9 cellular contexts compared by ENCODE assay signal in genomic region chr18:39571511-39571910, GRCh38.
DNase-seq lines count a peak whose midpoint lies in the region; ATAC-seq and TF ChIP-seq lines count a peak whose summit lies in the region.
"Had no signal": no experiment of that assay in that cellular context is flagged by ENCODE, and none has a peak within 500 bp of the region (broad histone marks: within the 10 kb centered on the region; RNA-seq: fewer than 3 reads in every experiment).

No MANE protein-coding gene starts in this region.

- H4K20me1 ChIP-seq in PC-9 (ENCODE audit: insufficient read depth), result no peaks in the 10 kb centered on the region

- no peaks in the 10 kb centered on the region for H3K9me3 ChIP-seq in PC-9 (ENCODE audit: insufficient read depth, low read depth)

- no peaks in the 10 kb centered on the region for H3K79me2 ChIP-seq in PC-9 (ENCODE audit: low read depth)

- CTCF ChIA-PET in PC-9 (lab: Charles Lee), result no interaction called here

- H3K4me1 ChIP-seq in PC-9 (replicated peaks; ENCODE audit: insufficient read depth), result no peaks in the 10 kb centered on the region

- intact Hi-C loops in PC-9 (cut with micrococcal nuclease; ENCODE audit: unreplicated experiment), result loop anchor here (5.0 kb wide), 1 partner anchor 271 kb away; no protein-coding TSS in a partner anchor

- no peaks in the 10 kb centered on the region for H3K9me2 ChIP-seq in PC-9 (ENCODE audit: insufficient read depth)

- TF ChIP-seq CTCF in GM06990 (IDR thresholded peaks at IDR 0.05; ENCODE audit: insufficient read depth, low read length, poor library complexity, severe bottlenecking) (peak; percentile 22), PC-9 (conservative IDR thresholded peaks at IDR 0.05) (peak; percentile 59)

- no TSS peak for BruUV-seq in PC-9 (replicated peaks; lab: Mats Ljungman, UMichigan)

- no peaks in the 10 kb centered on the region for H3K36me3 ChIP-seq in GM06990 (ENCODE audit: control insufficient read depth, insufficient read depth, low read length)
- H3K36me3 ChIP-seq in PC-9 (ENCODE audit: low read depth), result no peaks in the 10 kb centered on the region

- ATAC-seq in HG02973 (IDR thresholded peaks at IDR 0.05; ENCODE audit: unreplicated experiment), result no peak
- ATAC-seq in HG02623 (IDR thresholded peaks at IDR 0.05; ENCODE audit: unreplicated experiment), result no peak
- ATAC-seq in HG03442 (IDR thresholded peaks at IDR 0.05; ENCODE audit: unreplicated experiment), result no peak
- ATAC-seq: activated T-cell treated with anti-CD3 and anti-CD28 coated beads, Interleukin-2, amount 50 U/mL, for 72 hours had no signal

- H3K27ac ChIP-seq in PC-9, result no peak overlapping the region

- DNase-seq in A172 (ENCODE audit: low spot score) (peak; percentile 25), GM06990 (ENCODE audit: extremely low read depth, insufficient read length) (no peak), PC-9 (peak in 1 of 2 experiments; percentile 1), globus pallidus (ENCODE audit: low spot score) (peak; percentile 7), T-helper 1 cell (no peak)

- H3K27me3 ChIP-seq in GM06990 (replicated peaks; ENCODE audit: control insufficient read depth, insufficient read depth, low read length) (no peaks in the 10 kb centered on the region), PC-9 (ENCODE audit: insufficient read depth, low read depth) (no peaks in the 10 kb centered on the region)

- H3F3A ChIP-seq in PC-9 (ENCODE audit: insufficient read depth, low read depth), result no peaks in the 10 kb centered on the region

- POLR2A ChIA-PET in PC-9 (lab: Charles Lee; ENCODE audit: unreplicated experiment), result no interaction called here

- no peak overlapping the region for H2AFZ ChIP-seq in PC-9

- no peak overlapping the region for H3K4me2 ChIP-seq in PC-9

- H3K4me3 ChIP-seq in GM06990 (replicated peaks; ENCODE audit: low read depth, low read length) (no peak overlapping the region), PC-9 (no peak overlapping the region)

Comparison
In these comparisons a context has a peak if more than half of its experiments do, and no peak if none do; other contexts are left out.
1. DNase-seq: peak in A172 (single experiment) and globus pallidus (single experiment); none in GM06990 (single experiment) and T-helper 1 cell (0 of 5).